21 cellular contexts compared by ENCODE assay signal in the genomic region with DNA sequence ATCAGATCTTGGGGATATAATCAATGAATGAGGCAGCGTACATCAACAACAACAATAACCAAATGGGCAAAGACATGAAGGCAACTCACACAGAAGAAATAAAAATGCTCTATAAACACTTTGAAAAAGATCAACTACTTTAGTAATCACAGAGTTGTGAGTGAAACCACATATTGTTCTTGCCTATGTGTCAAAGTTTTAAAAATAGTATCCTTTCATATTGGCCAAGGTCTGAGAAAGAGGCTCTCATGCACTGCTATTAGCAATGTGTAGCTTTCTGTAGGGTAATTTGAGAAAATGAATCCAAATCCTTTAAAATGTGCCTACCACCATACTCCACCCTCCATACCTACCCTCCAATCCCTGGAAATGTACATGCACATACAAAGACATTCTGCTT. TPM values are rescaled to one million over a fixed set of nuclear protein-coding genes. Genes with fewer than 3 reads are reported as not detected.
DNase-seq lines count a peak whose midpoint lies in the region; ATAC-seq, FAIRE-seq and TF ChIP-seq lines count a peak whose summit lies in the region.
"Had no signal": no experiment of that assay in that cellular context is flagged by ENCODE, and none has a peak within 500 bp of the region (broad histone marks: within the 10 kb centered on the region; RNA-seq: fewer than 3 reads in every experiment).

No MANE protein-coding gene starts in this region.

- no TSS peak for BruUV-seq in HepG2 (replicated peaks; lab: Mats Ljungman, UMichigan)

- no peaks in the 10 kb centered on the region for H3K79me2 ChIP-seq in HepG2 (ENCODE audit: insufficient read depth, low read length)

- POLR2A ChIA-PET in HepG2 (lab: Yijun Ruan, JAX) = no interaction called here

- TF ChIP-seq POLR2A in testis (IDR thresholded peaks at IDR 0.05) (no peak), HepG2 (IDR thresholded peaks at IDR 0.05; ENCODE audit: insufficient read depth in 1 of 2, low read depth in 2 of 2, low read length in 2 of 2) (no peak)

- H3K4me3 ChIP-seq in left ventricle myocardium inferior = no peak overlapping the region
- no peak overlapping the region for H3K4me3 ChIP-seq in adipocyte (ENCODE audit: low read length)
- H3K4me3 ChIP-seq in testis = no peak overlapping the region
- H3K4me3 ChIP-seq in HepG2 (replicated peaks in 1 of 3; ENCODE audit: insufficient read depth in 1 of 3, low read depth in 2 of 3, low read length in 3 of 3) = no peak overlapping the region

- no peak for TF ChIP-seq RAD21 in HepG2 (CRISPR knock-in tag; IDR thresholded peaks at IDR 0.05)

- H2AFZ ChIP-seq in HepG2 (ENCODE audit: low read length) = no peak overlapping the region

- H3K9me3 ChIP-seq in left ventricle myocardium inferior (replicated peaks) = no peaks in the 10 kb centered on the region
- no peaks in the 10 kb centered on the region for H3K9me3 ChIP-seq in adipocyte (ENCODE audit: control insufficient read depth, low read length)
- no peaks in the 10 kb centered on the region for H3K9me3 ChIP-seq in testis
- H3K9me3 ChIP-seq in HepG2 (ENCODE audit: low read length) = no peaks in the 10 kb centered on the region

- H3K27me3 ChIP-seq in left ventricle myocardium inferior (ENCODE audit: low read depth) (no peaks in the 10 kb centered on the region), adipocyte (replicated peaks; ENCODE audit: control insufficient read depth, insufficient read depth, low read length) (no peaks in the 10 kb centered on the region), testis (no peaks in the 10 kb centered on the region), HepG2 (ENCODE audit: control insufficient read depth in 1 of 2, insufficient read depth in 2 of 2, low read length in 2 of 2) (no peaks in the 10 kb centered on the region)

- TF ChIP-seq EP300 in HepG2 (IDR thresholded peaks at IDR 0.05; ENCODE audit: low read depth in 2 of 2, low read length in 2 of 2) (no peak), HepG2 (CRISPR knock-in tag; IDR thresholded peaks at IDR 0.05; ENCODE audit: borderline replicate concordance) (no peak)

- H3K4me2 ChIP-seq in HepG2 (ENCODE audit: low read depth, low read length) = no peak overlapping the region

- no peak for FAIRE-seq in HepG2 (lab: Jason Lieb, UNC)
- FAIRE-seq: A204.1, keratinocyte had no signal

- H3K27ac ChIP-seq in left ventricle myocardium inferior (replicated peaks) (no peak overlapping the region), testis (no peak overlapping the region), HepG2 (ENCODE audit: extremely low read length, insufficient read depth, low read length) (no peak overlapping the region)

- H3K36me3 ChIP-seq in left ventricle myocardium inferior (peaks cover 26% of the 10 kb centered on the region), adipocyte (ENCODE audit: control insufficient read depth, insufficient read depth, low read length, severe bottlenecking) (peaks cover 3% of the 10 kb centered on the region), testis (ENCODE audit: low read depth, missing control alignments) (no peaks in the 10 kb centered on the region), HepG2 (replicated peaks in 1 of 2; ENCODE audit: control insufficient read depth in 1 of 2, insufficient read depth in 2 of 2, low read length in 2 of 2) (peaks cover 2 to 10% of the 10 kb centered on the region in 2 experiments; a peak in 4 of 5 replicates)

- WGBS in testis, 2 donors = 100% methylated on average over 1 of the region's 1 CpG
- 97% methylated on average over 1 of the region's 1 CpG for WGBS in HepG2 (ENCODE audit: low lambda C conversion rate)

- in situ Hi-C loops in HepG2 (cut with HindIII; ENCODE audit: extremely low pct_ligation_motif_present, low pct_unique_long_range_greater_than_20kb) = loop anchor here (10.0 kb wide), 1 partner anchor 185 kb away; no protein-coding TSS in a partner anchor

- H3K9ac ChIP-seq in adipocyte (ENCODE audit: low read length) = peak overlapping the region; percentile 4
- no peak overlapping the region for H3K9ac ChIP-seq in HepG2 (ENCODE audit: insufficient read depth, low read depth, low read length)

- DNase-seq in left ventricle myocardium superior = no peak
- DNase-seq in left ventricle myocardium inferior = no peak
- no peak for DNase-seq in adipocyte (ENCODE audit: low read depth)
- DNase-seq in testis = no peak
- DNase-seq in HepG2 (ENCODE audit: low spot score) = no peak
- DNase-seq in NCI-H1105 (lab: John Stamatoyannopoulos, UW) = no peak
- DNase-seq in NCI-H2107 treated with DMSO at 0.1 percent for 48 hours (lab: John Stamatoyannopoulos, UW; ENCODE audit: unreplicated experiment) = no peak
- DNase-seq: activated CD4-positive, alpha-beta T cell treated with anti-CD3 and anti-CD28 coated beads, Interleukin-2, amount 50 U/mL, for 1 hour; activated naive CD4-positive, alpha-beta T cell; aorta; endodermal cell; GF-D8; hippocampal formation; NCI-H1694 treated with DMSO at 0.1 percent for 48 hours; nephron progenitor cell; SHP77; T-cell had no signal

- CTCF ChIA-PET in HepG2 (lab: Yijun Ruan, JAX; ENCODE audit: low intra/inter-chr PET ratio, low total read pairs) = interaction anchor here (1.9 kb wide), 1 partner anchor 185 kb away, joined by 21 read pairs; no protein-coding TSS in a partner anchor

- ATAC-seq in left ventricle myocardium superior (peak; percentile 73), HG02870 (IDR thresholded peaks at IDR 0.05; ENCODE audit: unreplicated experiment) (peak; percentile 58), HepG2 (no peak)
- ATAC-seq: HCT116 had no signal

- intact Hi-C loops in left ventricle myocardium superior (cut with micrococcal nuclease) = no loop called here
- intact Hi-C loops in left ventricle myocardium inferior (cut with micrococcal nuclease) = no loop called here
- intact Hi-C loops in testis (cut with DNase I; ENCODE audit: low total_unique reads) = no loop called here
- intact Hi-C loops in HepG2 (cut with micrococcal nuclease; ENCODE audit: unreplicated experiment) = no loop called here

- peaks cover 21% of the 10 kb centered on the region for H3K4me1 ChIP-seq in left ventricle myocardium inferior
- H3K4me1 ChIP-seq in adipocyte (ENCODE audit: control insufficient read depth, insufficient read depth, low read length) = peaks cover 50% of the 10 kb centered on the region
- no peaks in the 10 kb centered on the region for H3K4me1 ChIP-seq in testis
- 0 out of 2 replicates have a peak, but pooled peaks cover 4% of the 10 kb centered on the region for H3K4me1 ChIP-seq in HepG2 (ENCODE audit: insufficient read depth, low read length)

- TF ChIP-seq CTCF in left ventricle myocardium inferior (IDR thresholded peaks at IDR 0.05; ENCODE audit: borderline replicate concordance) (no peak), testis (IDR thresholded peaks at IDR 0.05) (no peak), HepG2 (CRISPR knock-in tag; IDR thresholded peaks at IDR 0.05) (no peak)

- H4K20me1 ChIP-seq in HepG2 (ENCODE audit: insufficient read depth, low read length) = no peaks in the 10 kb centered on the region

TF ChIP-seq in HepG2, 621 proteins besides CTCF, POLR2A, EP300 and RAD21:
- TF ChIP-seq MTF2 (CRISPR knock-in tag; IDR thresholded peaks at IDR 0.05; ENCODE audit: borderline replicate concordance) = no peak

RNA-seq across cellular contexts. Expression of a gene that starts 25.0 kb away (rescaled TPM):
- total RNA-seq in left ventricle myocardium superior (20.0 TPM), left ventricle myocardium inferior (27.3 TPM), testis (10 to 100 TPM; 18.8 to 19.4 TPM), HepG2 (2016; rRNA removed; fragmentation: Illumina TruSeq; extraction: Trizol) (16.4 and 17.3 TPM in 2 replicates)
- polyA plus RNA-seq in testis (ENCODE audit: insufficient read depth, low read depth, low replicate concordance) (9.5 TPM), HepG2 (2011; rRNA removed) (8.2 and 10.1 TPM in 2 replicates)
- total RNA-seq in HepG2 (2016; cell fraction: cytosol; rRNA removed; fragmentation: Illumina TruSeq; extraction: Trizol; ENCODE audit: low read depth) = 9.0 and 11.1 TPM in 2 replicates
- 15.4 and 18.9 TPM in 2 replicates for total RNA-seq in HepG2 (2016; cell fraction: insoluble cytoplasmic fraction; rRNA removed; fragmentation: Illumina TruSeq; extraction: Trizol)
- total RNA-seq in HepG2 (2016; cell fraction: membrane; rRNA removed; fragmentation: Illumina TruSeq; extraction: Trizol) = 11.9 and 12.0 TPM in 2 replicates
- 17.7 and 19.0 TPM in 2 replicates for total RNA-seq in HepG2 (2016; cell fraction: nucleus; rRNA removed; fragmentation: Illumina TruSeq; extraction: Trizol)
- polyA plus RNA-seq in HepG2 (2011; cell fraction: cytosol; rRNA removed) = 6.9 and 8.4 TPM in 2 replicates
- 3.6 TPM in 2 replicates for polyA plus RNA-seq in HepG2 (2011; cell fraction: nucleus; rRNA removed)
- polyA plus RNA-seq in HepG2 (2012) = 3.2 and 6.3 TPM in 2 replicates
- polyA plus RNA-seq in HepG2 (2016; cell fraction: cytosol; fragmentation: Illumina TruSeq; extraction: Trizol; ENCODE audit: low read depth) = 6.6 and 7.7 TPM in 2 replicates
- 14.8 and 18.0 TPM in 2 replicates for polyA plus RNA-seq in HepG2 (2016; cell fraction: insoluble cytoplasmic fraction; fragmentation: Illumina TruSeq; extraction: Trizol; ENCODE audit: low read depth)
- polyA plus RNA-seq in HepG2 (2016; cell fraction: membrane; fragmentation: Illumina TruSeq; extraction: Trizol; ENCODE audit: low read depth) = 7.8 and 9.6 TPM in 2 replicates
- 21.1 and 24.4 TPM in 2 replicates for polyA plus RNA-seq in HepG2 (2016; cell fraction: nucleus; fragmentation: Illumina TruSeq; extraction: Trizol; ENCODE audit: insufficient read depth, low read depth)
- 11.1 and 21.4 TPM in 2 replicates for polyA minus RNA-seq in HepG2 (2011; rRNA and poly(A)+ RNA removed; ENCODE audit: low replicate concordance)
- 4.1 and 4.9 TPM in 2 replicates for polyA minus RNA-seq in HepG2 (2011; cell fraction: cytosol; rRNA and poly(A)+ RNA removed)
- polyA minus RNA-seq in HepG2 (2011; cell fraction: nucleus; rRNA and poly(A)+ RNA removed) = 14.9 and 18.2 TPM in 2 replicates
